1 cellular context compared by ENCODE assay signal in the genomic region with DNA sequence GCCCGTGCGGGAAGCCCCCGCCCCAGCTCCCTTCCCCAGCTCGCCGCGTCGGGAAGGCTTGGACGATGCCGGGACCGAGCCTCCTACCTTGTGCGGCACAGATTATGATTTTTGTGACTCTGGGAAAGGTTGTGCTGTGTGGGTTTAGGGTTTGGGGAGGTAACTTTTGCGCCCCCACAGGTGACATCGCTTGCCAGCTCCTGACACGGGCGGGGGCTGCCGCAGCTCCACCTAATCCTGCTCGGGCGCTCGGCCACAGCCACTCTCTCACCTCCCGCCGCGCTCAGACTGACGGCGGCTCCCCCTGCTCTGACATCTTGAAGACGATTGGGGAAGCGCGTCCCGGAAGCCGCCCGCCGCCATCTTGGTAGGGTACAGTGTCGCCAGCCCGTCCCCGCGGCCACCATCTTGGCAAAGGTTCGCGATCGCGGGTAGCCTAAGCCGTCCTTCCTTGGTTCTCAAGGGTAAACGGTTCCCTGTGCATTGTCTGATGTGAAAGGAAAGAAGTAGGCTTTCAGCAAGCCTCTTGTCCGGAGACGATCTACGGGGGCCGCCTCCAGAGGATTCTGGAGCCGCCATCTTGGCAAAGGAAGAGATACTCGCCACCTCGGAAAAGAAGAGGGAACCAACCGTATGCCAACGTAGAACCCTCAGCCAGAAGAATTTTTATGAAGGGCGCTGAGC.
A peak's percentile ranks its signal among the peaks of the same experiment; 100 is the strongest.
TF ChIP-seq lines count a peak whose summit lies in the region.

No MANE protein-coding gene starts in this region.

TF ChIP-seq in K562, 482 proteins besides CTCF, POLR2A, EP300 and RAD21 (continued from another document and continues in another):
- TF ChIP-seq, protein P1, sequence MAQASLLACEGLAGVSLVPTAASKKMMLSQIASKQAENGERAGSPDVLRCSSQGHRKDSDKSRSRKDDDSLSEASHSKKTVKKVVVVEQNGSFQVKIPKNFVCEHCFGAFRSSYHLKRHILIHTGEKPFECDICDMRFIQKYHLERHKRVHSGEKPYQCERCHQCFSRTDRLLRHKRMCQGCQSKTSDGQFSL (CRISPR knock-in tag; IDR thresholded peaks at IDR 0.05): peak; percentile 48; the same call in 1 of the 2 replicates
- TF ChIP-seq, protein P1 (tag; IDR thresholded peaks at IDR 0.05): 0 out of 4 replicates have a peak, but pooled peaks of 1 of the 2 experiments have one; percentile 34
- TF ChIP-seq, protein P2, sequence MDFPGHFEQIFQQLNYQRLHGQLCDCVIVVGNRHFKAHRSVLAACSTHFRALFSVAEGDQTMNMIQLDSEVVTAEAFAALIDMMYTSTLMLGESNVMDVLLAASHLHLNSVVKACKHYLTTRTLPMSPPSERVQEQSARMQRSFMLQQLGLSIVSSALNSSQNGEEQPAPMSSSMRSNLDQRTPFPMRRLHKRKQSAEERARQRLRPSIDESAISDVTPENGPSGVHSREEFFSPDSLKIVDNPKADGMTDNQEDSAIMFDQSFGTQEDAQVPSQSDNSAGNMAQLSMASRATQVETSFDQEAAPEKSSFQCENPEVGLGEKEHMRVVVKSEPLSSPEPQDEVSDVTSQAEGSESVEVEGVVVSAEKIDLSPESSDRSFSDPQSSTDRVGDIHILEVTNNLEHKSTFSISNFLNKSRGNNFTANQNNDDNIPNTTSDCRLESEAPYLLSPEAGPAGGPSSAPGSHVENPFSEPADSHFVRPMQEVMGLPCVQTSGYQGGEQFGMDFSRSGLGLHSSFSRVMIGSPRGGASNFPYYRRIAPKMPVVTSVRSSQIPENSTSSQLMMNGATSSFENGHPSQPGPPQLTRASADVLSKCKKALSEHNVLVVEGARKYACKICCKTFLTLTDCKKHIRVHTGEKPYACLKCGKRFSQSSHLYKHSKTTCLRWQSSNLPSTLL (IDR thresholded peaks at IDR 0.05): no peak
- no peak for TF ChIP-seq MTF1 (CRISPR knock-in tag; IDR thresholded peaks at IDR 0.05; ENCODE audit: borderline replicate concordance)
- TF ChIP-seq MAFF (IDR thresholded peaks at IDR 0.05; ENCODE audit: low read length): no peak
- TF ChIP-seq ARNT (IDR thresholded peaks at IDR 0.05): 0 out of 4 replicates have a peak, but pooled peaks of 1 of the 2 experiments have one; percentile 33
- TF ChIP-seq GTF2E2 (tag; IDR thresholded peaks at IDR 0.05): peak; percentile 92
- TF ChIP-seq PTRF (tag; IDR thresholded peaks at IDR 0.05): peak; percentile 51; the same call in 1 of the 2 replicates
- TF ChIP-seq, protein P3, sequence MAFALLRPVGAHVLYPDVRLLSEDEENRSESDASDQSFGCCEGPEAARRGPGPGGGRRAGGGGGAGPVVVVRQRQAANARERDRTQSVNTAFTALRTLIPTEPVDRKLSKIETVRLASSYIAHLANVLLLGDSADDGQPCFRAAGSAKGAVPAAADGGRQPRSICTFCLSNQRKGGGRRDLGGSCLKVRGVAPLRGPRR (CRISPR knock-in tag; IDR thresholded peaks at IDR 0.05): no peak
- TF ChIP-seq ZNF431 (CRISPR knock-in tag; IDR thresholded peaks at IDR 0.05): peak; percentile 70
- peak; percentile 61 for TF ChIP-seq TBP (optimal IDR thresholded peaks at IDR 0.05; ENCODE audit: low read depth, low read length)
- no peak for TF ChIP-seq NBN (IDR thresholded peaks at IDR 0.05; ENCODE audit: low read depth)
- no peak for TF ChIP-seq SIRT6 (IDR thresholded peaks at IDR 0.05; ENCODE audit: low read depth, low read length)
- 0 out of 2 replicates have a peak, but pooled peaks have one; percentile 12 for TF ChIP-seq SIN3B (IDR thresholded peaks at IDR 0.05; ENCODE audit: low read depth)
- TF ChIP-seq ZNF644 (tag; IDR thresholded peaks at IDR 0.05; ENCODE audit: low read depth): peak; percentile 98
- TF ChIP-seq ZEB2 (IDR thresholded peaks at IDR 0.05): no peak
- TF ChIP-seq CHD2 (IDR thresholded peaks at IDR 0.05; ENCODE audit: low read depth, low read length): no peak; the same call in 1 of the 2 replicates
- 0 out of 2 replicates have a peak, but pooled peaks have one; percentile 10 for TF ChIP-seq ZNF134 (CRISPR knock-in tag; conservative IDR thresholded peaks at IDR 0.05)
- no peak for TF ChIP-seq PPARD (CRISPR knock-in tag; IDR thresholded peaks at IDR 0.05)
- TF ChIP-seq ZNF224 (CRISPR knock-in tag; IDR thresholded peaks at IDR 0.05): no peak
- TF ChIP-seq ZNF197 (CRISPR knock-in tag; IDR thresholded peaks at IDR 0.05; ENCODE audit: low read depth): peak; percentile 95
- peak; percentile 97 for TF ChIP-seq GABPB1 (CRISPR knock-in tag; IDR thresholded peaks at IDR 0.05)
- TF ChIP-seq DIDO1 (tag; IDR thresholded peaks at IDR 0.05; ENCODE audit: low read depth): peak; percentile 81
- no peak; the same call in 1 of the 2 replicates for TF ChIP-seq IRF9 (tag; IDR thresholded peaks at IDR 0.05)
- peak; percentile 77 for TF ChIP-seq RNF2 (IDR thresholded peaks at IDR 0.05)
- no peak for TF ChIP-seq ZNF253 (CRISPR knock-in tag; conservative IDR thresholded peaks at IDR 0.05)
- 0 out of 4 replicates have a peak, but pooled peaks of 1 of the 2 experiments have one; percentile 47 for TF ChIP-seq UBTF (IDR thresholded peaks at IDR 0.05; ENCODE audit: borderline replicate concordance in 1 of 2, low read depth in 2 of 2, low read length in 2 of 2)
- TF ChIP-seq KLF10 (CRISPR knock-in tag; IDR thresholded peaks at IDR 0.05): no peak
- TF ChIP-seq ZNF282 (CRISPR knock-in tag; IDR thresholded peaks at IDR 0.05): no peak
- TF ChIP-seq FOXP4 (CRISPR knock-in tag; IDR thresholded peaks at IDR 0.05; ENCODE audit: borderline replicate concordance): no peak; the same call in 1 of the 2 replicates
- peak; percentile 81 for TF ChIP-seq MYBL2 (IDR thresholded peaks at IDR 0.05; ENCODE audit: low read depth)
- TF ChIP-seq MYBL2 (CRISPR knock-in tag; IDR thresholded peaks at IDR 0.05; ENCODE audit: borderline replicate concordance): no peak
- TF ChIP-seq PHB (CRISPR knock-in tag; IDR thresholded peaks at IDR 0.05): no peak
- TF ChIP-seq FOXM1 (IDR thresholded peaks at IDR 0.05; ENCODE audit: low read depth): no peak
- TF ChIP-seq FOXM1 (CRISPR knock-in tag; IDR thresholded peaks at IDR 0.05; ENCODE audit: low read depth): peak; percentile 50; the same call in 1 of the 2 replicates
- TF ChIP-seq SMAD1 (IDR thresholded peaks at IDR 0.05; ENCODE audit: low read depth, low read length, partially characterized antibody): no peak
- TF ChIP-seq SNIP1 (IDR thresholded peaks at IDR 0.05; ENCODE audit: low read depth): no peak
- TF ChIP-seq SMAD4 (CRISPR knock-in tag; conservative IDR thresholded peaks at IDR 0.05): peak; percentile 64; the same call in 1 of the 2 replicates
- peak; percentile 76 for TF ChIP-seq TAF7 (tag; IDR thresholded peaks at IDR 0.05)
- TF ChIP-seq NCOA6 (IDR thresholded peaks at IDR 0.05): no peak
- no peak for TF ChIP-seq XRCC3 (IDR thresholded peaks at IDR 0.05)
- no peak for TF ChIP-seq HNRNPLL (IDR thresholded peaks at IDR 0.05; ENCODE audit: low read depth, low read length, poor library complexity, severe bottlenecking)
- TF ChIP-seq C11orf30 (IDR thresholded peaks at IDR 0.05; ENCODE audit: low read depth): no peak
- TF ChIP-seq ETV5 (CRISPR knock-in tag; IDR thresholded peaks at IDR 0.05; ENCODE audit: low read depth): peak; percentile 43; the same call in 1 of the 2 replicates
- 0 out of 2 replicates have a peak, but pooled peaks have one; percentile 49 for TF ChIP-seq ZNF583 (CRISPR knock-in tag; IDR thresholded peaks at IDR 0.05)
- no peak for TF ChIP-seq ZNF699 (CRISPR knock-in tag; IDR thresholded peaks at IDR 0.05; ENCODE audit: insufficient replicate concordance)
- no peak for TF ChIP-seq KDM1A (IDR thresholded peaks at IDR 0.05)
- TF ChIP-seq MEF2A (IDR thresholded peaks at IDR 0.05; ENCODE audit: control insufficient read depth, low read depth, low read length): no peak
- TF ChIP-seq ZFP36 (IDR thresholded peaks at IDR 0.05; ENCODE audit: low read depth, low read length, partially characterized antibody): no peak
- TF ChIP-seq RFX7 (CRISPR knock-in tag; IDR thresholded peaks at IDR 0.05): no peak
- TF ChIP-seq CBFB (CRISPR knock-in tag; IDR thresholded peaks at IDR 0.05): no peak
- TF ChIP-seq HLTF (IDR thresholded peaks at IDR 0.05): no peak
- peak; percentile 56 for TF ChIP-seq CREB1 (IDR thresholded peaks at IDR 0.05)
- no peak; the same call in 1 of the 2 replicates for TF ChIP-seq CREB1 (CRISPR knock-in tag; IDR thresholded peaks at IDR 0.05)
- peak; percentile 98 for TF ChIP-seq EHMT2 (IDR thresholded peaks at IDR 0.05)
- TF ChIP-seq NUFIP1 (IDR thresholded peaks at IDR 0.05; ENCODE audit: partially characterized antibody): no peak
- TF ChIP-seq, protein P4, sequence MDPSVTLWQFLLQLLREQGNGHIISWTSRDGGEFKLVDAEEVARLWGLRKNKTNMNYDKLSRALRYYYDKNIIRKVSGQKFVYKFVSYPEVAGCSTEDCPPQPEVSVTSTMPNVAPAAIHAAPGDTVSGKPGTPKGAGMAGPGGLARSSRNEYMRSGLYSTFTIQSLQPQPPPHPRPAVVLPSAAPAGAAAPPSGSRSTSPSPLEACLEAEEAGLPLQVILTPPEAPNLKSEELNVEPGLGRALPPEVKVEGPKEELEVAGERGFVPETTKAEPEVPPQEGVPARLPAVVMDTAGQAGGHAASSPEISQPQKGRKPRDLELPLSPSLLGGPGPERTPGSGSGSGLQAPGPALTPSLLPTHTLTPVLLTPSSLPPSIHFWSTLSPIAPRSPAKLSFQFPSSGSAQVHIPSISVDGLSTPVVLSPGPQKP (CRISPR knock-in tag; IDR thresholded peaks at IDR 0.05): no peak
- TF ChIP-seq ADNP (tag; IDR thresholded peaks at IDR 0.05): peak; percentile 61; the same call in 1 of the 2 replicates
- TF ChIP-seq, protein P5, sequence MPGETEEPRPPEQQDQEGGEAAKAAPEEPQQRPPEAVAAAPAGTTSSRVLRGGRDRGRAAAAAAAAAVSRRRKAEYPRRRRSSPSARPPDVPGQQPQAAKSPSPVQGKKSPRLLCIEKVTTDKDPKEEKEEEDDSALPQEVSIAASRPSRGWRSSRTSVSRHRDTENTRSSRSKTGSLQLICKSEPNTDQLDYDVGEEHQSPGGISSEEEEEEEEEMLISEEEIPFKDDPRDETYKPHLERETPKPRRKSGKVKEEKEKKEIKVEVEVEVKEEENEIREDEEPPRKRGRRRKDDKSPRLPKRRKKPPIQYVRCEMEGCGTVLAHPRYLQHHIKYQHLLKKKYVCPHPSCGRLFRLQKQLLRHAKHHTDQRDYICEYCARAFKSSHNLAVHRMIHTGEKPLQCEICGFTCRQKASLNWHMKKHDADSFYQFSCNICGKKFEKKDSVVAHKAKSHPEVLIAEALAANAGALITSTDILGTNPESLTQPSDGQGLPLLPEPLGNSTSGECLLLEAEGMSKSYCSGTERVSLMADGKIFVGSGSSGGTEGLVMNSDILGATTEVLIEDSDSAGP (CRISPR knock-in tag; IDR thresholded peaks at IDR 0.05): no peak
- no peak for TF ChIP-seq POLR2H (tag; IDR thresholded peaks at IDR 0.05; ENCODE audit: low read depth)
- peak in 1 of 2 experiments; percentile 49; a peak in 1 of 4 replicates for TF ChIP-seq NONO (IDR thresholded peaks at IDR 0.05; ENCODE audit: low read depth in 2 of 2, low read length in 1 of 2)
- peak; percentile 70 for TF ChIP-seq CC2D1A (IDR thresholded peaks at IDR 0.05)
- no peak for TF ChIP-seq ZNF695 (CRISPR knock-in tag; IDR thresholded peaks at IDR 0.05)
- no peak for TF ChIP-seq ZKSCAN3 (CRISPR knock-in tag; IDR thresholded peaks at IDR 0.05)
- TF ChIP-seq GABPA (tag; conservative IDR thresholded peaks at IDR 0.05; ENCODE audit: low read depth): peak; percentile 95
- peak; percentile 84 for TF ChIP-seq ELF1 (tag; IDR thresholded peaks at IDR 0.05)
- no peak for TF ChIP-seq MXI1 (IDR thresholded peaks at IDR 0.05; ENCODE audit: low read depth, low read length)
- TF ChIP-seq PHB2 (IDR thresholded peaks at IDR 0.05; ENCODE audit: low read depth): no peak
